ENCODE assay signal across 8 cellular contexts in genomic region chr10:101060951-101061813, GRCh38. TPM values are rescaled to one million over a fixed set of nuclear protein-coding genes. Genes with fewer than 3 reads are reported as not detected.
DNase-seq lines count a peak whose midpoint lies in the region; ATAC-seq and TF ChIP-seq lines count a peak whose summit lies in the region.

No MANE protein-coding gene starts in this region.

- H3K4me3 ChIP-seq in osteoblast (ENCODE audit: insufficient read depth, low read length) (peak overlapping the region; percentile 85), tibial nerve (peak overlapping the region; percentile 74 to 87 (median 82))

- no peaks in the 10 kb centered on the region for H3K27me3 ChIP-seq in osteoblast (ENCODE audit: insufficient read depth, low read length)
- H3K27me3 ChIP-seq in tibial nerve: peaks cover 0 to 6% of the 10 kb centered on the region in 2 donors

- DNase-seq in ELR (ENCODE audit: low read depth) (peak; percentile 95), KG1 (lab: John Stamatoyannopoulos, UW) (peak; percentile 92), RKO (ENCODE audit: low spot score) (peak; percentile 94), glomerular visceral epithelial cell (ENCODE audit: extremely low spot score) (peak; percentile 98), osteoblast (ENCODE audit: insufficient read length, low spot score, missing footprints) (peak; percentile 99), tibial nerve (ENCODE audit: low spot score in 2 of 2) (peak; percentile 88 to 89)
- DNase-seq in activated naive CD4-positive, alpha-beta T cell treated with anti-CD3 and anti-CD28 coated beads, Interleukin-2, amount 10 ng/mL, durations not matched to agents 7 days and 5 days: peak; percentile 92

- peaks cover 48% of the 10 kb centered on the region for H3K27me3 Mint-ChIP-seq in activated naive CD4-positive, alpha-beta T cell treated with anti-CD3 and anti-CD28 coated beads, Interleukin-2, amount 10 ng/mL, durations not matched to agents 7 days and 5 days

- peak overlapping the region; percentile 75 for H3K4me3 Mint-ChIP-seq in activated naive CD4-positive, alpha-beta T cell treated with anti-CD3 and anti-CD28 coated beads, Interleukin-2, amount 10 ng/mL, durations not matched to agents 7 days and 5 days

- H3K36me3 Mint-ChIP-seq in activated naive CD4-positive, alpha-beta T cell treated with anti-CD3 and anti-CD28 coated beads, Interleukin-2, amount 10 ng/mL, durations not matched to agents 7 days and 5 days: peaks cover 15% of the 10 kb centered on the region

- peak overlapping the region; percentile 92 for H3K27ac ChIP-seq in osteoblast (ENCODE audit: low read depth, low read length)
- H3K27ac ChIP-seq in tibial nerve: peak overlapping the region; percentile 93 to 99 (median 97)

- no peaks in the 10 kb centered on the region for H4K20me1 ChIP-seq in osteoblast (ENCODE audit: insufficient read depth, low read length)

- H3K79me2 ChIP-seq in osteoblast (ENCODE audit: insufficient read depth, low read length): peaks cover 15% of the 10 kb centered on the region

- peaks cover 57% of the 10 kb centered on the region for H3K4me1 Mint-ChIP-seq in activated naive CD4-positive, alpha-beta T cell treated with anti-CD3 and anti-CD28 coated beads, Interleukin-2, amount 10 ng/mL, durations not matched to agents 7 days and 5 days

- H3K4me1 ChIP-seq in osteoblast (ENCODE audit: insufficient read depth, low read length) (peaks cover 37% of the 10 kb centered on the region), tibial nerve (peaks cover 0 to 57% (median 32%) of the 10 kb centered on the region in 4 donors)

- CTCF ChIA-PET in activated naive CD4-positive, alpha-beta T cell treated with anti-CD3 and anti-CD28 coated beads, Interleukin-2, amount 10 ng/mL, durations not matched to agents 7 days and 5 days (lab: Charles Lee): interaction anchor here (0.6 to 11.9 kb wide), 13 partner anchors 8 to 931 kb away, joined by 3 to 140 read pairs (median 4); no protein-coding TSS in a partner anchor

- TF ChIP-seq EP300 in tibial nerve (IDR thresholded peaks at IDR 0.05): peak; percentile 48 to 86

- peak overlapping the region; percentile 81 for H3K27ac Mint-ChIP-seq in activated naive CD4-positive, alpha-beta T cell treated with anti-CD3 and anti-CD28 coated beads, Interleukin-2, amount 10 ng/mL, durations not matched to agents 7 days and 5 days

- H3K36me3 ChIP-seq in osteoblast (ENCODE audit: insufficient read depth, low read length) (peaks cover 2% of the 10 kb centered on the region), tibial nerve (no peaks in the 10 kb centered on the region)

- peak overlapping the region; percentile 91 for H2AFZ ChIP-seq in osteoblast (ENCODE audit: low read length)

- H3K9me3 ChIP-seq in osteoblast (ENCODE audit: low read depth, low read length): no peaks in the 10 kb centered on the region
- no peaks in the 10 kb centered on the region for H3K9me3 ChIP-seq in tibial nerve

- no peaks in the 10 kb centered on the region for H3K9me3 Mint-ChIP-seq in activated naive CD4-positive, alpha-beta T cell treated with anti-CD3 and anti-CD28 coated beads, Interleukin-2, amount 10 ng/mL, durations not matched to agents 7 days and 5 days

- peak in 1 of 2 donors; percentile 53 for TF ChIP-seq POLR2A in tibial nerve (IDR thresholded peaks at IDR 0.05)

- 1 to 4% methylated on average over 35 to 48 of the region's 76 CpGs for WGBS in tibial nerve, 2 donors

- H3K4me2 ChIP-seq in osteoblast (ENCODE audit: insufficient read depth, low read length): peak overlapping the region; percentile 98

- TF ChIP-seq CTCF in osteoblast (IDR thresholded peaks at IDR 0.05; ENCODE audit: extremely low read depth, low read depth, low read length): no peak
- peak in 2 of 5 experiments; percentile 7 to 23 for TF ChIP-seq CTCF in tibial nerve (IDR thresholded peaks at IDR 0.05)

- ATAC-seq in GM21723 (IDR thresholded peaks at IDR 0.05; ENCODE audit: unreplicated experiment): peak; percentile 50

RNA-seq across cellular contexts. Expression of gene KAZALD1, which starts 0.6 kb away (rescaled TPM):
- total RNA-seq in osteoblast (26.4 and 30.1 TPM in 2 replicates), tibial nerve (10 to 100 TPM in 1 of 4 donors, 1 to 10 TPM in 3; 4.0 to 13.5 (median 8.4) TPM)

RNA-seq across cellular contexts. Expression of gene SFXN3, which starts 30.1 kb away (rescaled TPM):
- 103 and 106 TPM in 2 replicates for total RNA-seq in osteoblast
- total RNA-seq in tibial nerve: 100 to 1,000 TPM in 2 of 4 donors, 10 to 100 TPM in 2; 77.4 to 181 (median 106) TPM

RNA-seq across cellular contexts. Expression of gene PDZD7, which starts 30.3 kb away (rescaled TPM):
- 0.72 and 1.2 TPM in 2 replicates for total RNA-seq in osteoblast
- 1 to 10 TPM in 3 of 4 donors, under 1 TPM in 1; 0.84 to 2.4 (median 1.9) TPM for total RNA-seq in tibial nerve

Comparison
In these comparisons a context has a peak if more than half of its experiments do, and no peak if none do; other contexts are left out.
1. Peak in every context shown above with its lines: DNase-seq, ATAC-seq, H3K4me3 ChIP-seq and H3K27ac ChIP-seq.